Comparison of ENCODE assay signal across 8 cellular contexts in the genomic region with DNA sequence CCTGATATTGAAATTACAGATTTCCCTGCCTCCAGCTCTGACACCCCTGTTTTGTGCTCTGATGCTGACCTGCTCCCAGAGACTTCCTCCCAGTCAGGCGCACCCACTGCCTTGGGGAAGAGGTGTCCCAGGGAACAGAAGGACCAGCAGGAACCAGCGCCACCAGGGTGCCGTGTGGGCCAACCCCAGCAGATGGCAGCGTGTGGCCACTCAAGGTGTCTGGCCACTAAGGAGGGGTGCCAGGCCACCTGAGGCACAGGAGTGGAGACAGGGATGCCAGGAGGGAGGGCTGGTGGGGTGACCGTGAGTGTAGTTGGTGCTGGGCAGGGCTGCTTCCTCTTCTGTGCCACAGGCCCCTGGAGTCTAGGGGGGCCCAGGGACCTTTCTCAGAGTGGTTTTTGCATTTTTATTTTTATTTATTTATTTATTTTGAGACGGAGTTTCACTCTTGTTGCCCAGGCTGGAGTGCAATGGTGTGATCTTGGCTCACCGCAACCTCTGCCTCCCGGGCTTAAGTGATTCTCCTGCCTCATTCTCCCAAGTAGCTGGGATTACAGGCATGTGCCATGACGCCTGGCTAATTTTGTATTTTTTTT. TPM values are rescaled to one million over a fixed set of nuclear protein-coding genes. Genes with fewer than 3 reads are reported as not detected.
A peak's percentile ranks its signal among the peaks of the same experiment; 100 is the strongest.
DNase-seq lines count a peak whose midpoint lies in the region; ATAC-seq and TF ChIP-seq lines count a peak whose summit lies in the region.

No MANE protein-coding gene starts in this region.

- H3K9me3 ChIP-seq in CD8-positive, alpha-beta memory T cell (ENCODE audit: low read length) = no peaks in the 10 kb centered on the region

- H3K4me3 Mint-ChIP-seq in CD8-positive, alpha-beta memory T cell = no peak overlapping the region

- ATAC-seq in GM21786 (IDR thresholded peaks at IDR 0.05; ENCODE audit: unreplicated experiment) (peak; percentile 81), omental fat pad (ENCODE audit: low FRiP score) (peak; percentile 58), HG03159 (IDR thresholded peaks at IDR 0.05; ENCODE audit: unreplicated experiment) (no peak)

- no peaks in the 10 kb centered on the region for H3K36me3 ChIP-seq in CD8-positive, alpha-beta memory T cell (ENCODE audit: insufficient read depth, low read length)

- TF ChIP-seq CTCF in omental fat pad (IDR thresholded peaks at IDR 0.05) = no peak

- H3K36me3 Mint-ChIP-seq in CD8-positive, alpha-beta memory T cell = peaks cover 0 to 1% (median 0%) of the 10 kb centered on the region in 3 donors

- no peaks in the 10 kb centered on the region for H3K9me3 Mint-ChIP-seq in CD8-positive, alpha-beta memory T cell

- CTCF ChIA-PET in CD8-positive, alpha-beta memory T cell (lab: Charles Lee) = interaction anchor here (0.7 to 2.9 kb wide), 5 partner anchors 22 to 66 kb away, joined by 3 to 11 read pairs (median 6); no protein-coding TSS in a partner anchor

- H3K27me3 Mint-ChIP-seq in CD8-positive, alpha-beta memory T cell = peaks cover 1 to 7% of the 10 kb centered on the region in 2 donors

- H3K27ac Mint-ChIP-seq in CD8-positive, alpha-beta memory T cell = no peak overlapping the region

- H3K27me3 ChIP-seq in CD8-positive, alpha-beta memory T cell (ENCODE audit: insufficient read depth, low read length, poor library complexity, severe bottlenecking) = no peaks in the 10 kb centered on the region

- no peaks in the 10 kb centered on the region for H3K4me1 ChIP-seq in CD8-positive, alpha-beta memory T cell (ENCODE audit: insufficient read depth, low read length)

- DNase-seq in CD8-positive, alpha-beta memory T cell = peak; percentile 10 to 58 (median 23)
- peak; percentile 89 for DNase-seq in NCI-H510A treated with DMSO at 0.1 percent for 48 hours (lab: John Stamatoyannopoulos, UW)
- peak; percentile 49 for DNase-seq in activated CD8-positive, alpha-beta memory T cell treated with anti-CD3 and anti-CD28 coated beads, Interleukin-2, amount 50 U/mL, for 4 hours
- peak; percentile 30 for DNase-seq in fibroblast of gingiva (ENCODE audit: low read depth)
- DNase-seq in omental fat pad (ENCODE audit: low spot score) = no peak
- DNase-seq in GF-D8 (lab: John Stamatoyannopoulos, UW) = no peak

- POLR2A ChIA-PET in CD8-positive, alpha-beta memory T cell (lab: Charles Lee) = interaction anchor here (0.6 kb wide), 1 partner anchor 228 kb away, joined by 3 read pairs; no protein-coding TSS in a partner anchor

- no peak overlapping the region for H3K4me3 ChIP-seq in CD8-positive, alpha-beta memory T cell (ENCODE audit: low read length)

- no peak overlapping the region for H3K27ac ChIP-seq in CD8-positive, alpha-beta memory T cell (ENCODE audit: low read depth, low read length)

- no peaks in the 10 kb centered on the region for H3K4me1 Mint-ChIP-seq in CD8-positive, alpha-beta memory T cell

RNA-seq across cellular contexts. Expression of gene TEX44, which starts 56.0 kb away (rescaled TPM):
- total RNA-seq in CD8-positive, alpha-beta memory T cell = not detected
- polyA plus RNA-seq in CD8-positive, alpha-beta memory T cell = not detected
- total RNA-seq in omental fat pad = not detected

RNA-seq across cellular contexts. Expression of gene PTMA, which starts 59.6 kb away (rescaled TPM):
- 1,000 to 10,000 TPM; 2,403 to 2,474 TPM for total RNA-seq in CD8-positive, alpha-beta memory T cell
- polyA plus RNA-seq in CD8-positive, alpha-beta memory T cell = 1,830 TPM
- 1,000 to 10,000 TPM in 1 of 4 donors, 100 to 1,000 TPM in 3; 757 to 1,307 (median 926) TPM for total RNA-seq in omental fat pad

Comparison
In these comparisons a context has a peak if more than half of its experiments do, and no peak if none do; other contexts are left out.
1. DNase-seq: peak in CD8-positive, alpha-beta memory T cell (5 of 5), NCI-H510A treated with DMSO at 0.1 percent for 48 hours (single experiment), activated CD8-positive, alpha-beta memory T cell treated with anti-CD3 and anti-CD28 coated beads, Interleukin-2, amount 50 U/mL, for 4 hours (single experiment) and fibroblast of gingiva (single experiment); none in omental fat pad (single experiment) and GF-D8 (single experiment).